In the genomic region with DNA sequence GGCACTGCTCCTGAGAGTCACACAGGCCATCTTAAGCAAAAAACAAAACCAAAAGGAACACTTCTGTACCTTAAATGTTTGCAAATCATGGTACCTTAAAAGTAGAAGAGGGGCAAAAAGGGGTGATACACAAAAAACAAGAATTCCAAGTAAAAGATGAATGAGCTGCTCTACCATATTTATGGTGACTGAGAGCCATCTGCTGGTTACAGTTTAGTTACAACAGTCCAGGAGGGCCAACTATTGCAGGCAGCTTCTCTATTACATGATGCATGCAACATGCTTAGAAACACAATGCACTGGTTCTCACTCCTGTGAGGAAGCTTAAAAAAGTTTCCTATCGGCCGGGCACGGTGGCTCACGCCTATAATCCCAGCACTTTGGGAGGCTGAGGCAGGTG, we compare ENCODE assay signal across 1 cellular context.
TF ChIP-seq lines count a peak whose summit lies in the region.

No MANE protein-coding gene starts in this region.

TF ChIP-seq in GM12878, 131 proteins besides CTCF, POLR2A, EP300 and RAD21:
- peak; percentile 52; the same call in 1 of the 2 replicates for TF ChIP-seq SMC3 (IDR thresholded peaks at IDR 0.05; ENCODE audit: borderline replicate concordance, low read length)
- TF ChIP-seq CEBPB (IDR thresholded peaks at IDR 0.05; ENCODE audit: borderline replicate concordance in 1 of 2, low read depth in 2 of 2, low read length in 2 of 2) = no peak
